9 cellular contexts compared by ENCODE assay signal in the genomic region with DNA sequence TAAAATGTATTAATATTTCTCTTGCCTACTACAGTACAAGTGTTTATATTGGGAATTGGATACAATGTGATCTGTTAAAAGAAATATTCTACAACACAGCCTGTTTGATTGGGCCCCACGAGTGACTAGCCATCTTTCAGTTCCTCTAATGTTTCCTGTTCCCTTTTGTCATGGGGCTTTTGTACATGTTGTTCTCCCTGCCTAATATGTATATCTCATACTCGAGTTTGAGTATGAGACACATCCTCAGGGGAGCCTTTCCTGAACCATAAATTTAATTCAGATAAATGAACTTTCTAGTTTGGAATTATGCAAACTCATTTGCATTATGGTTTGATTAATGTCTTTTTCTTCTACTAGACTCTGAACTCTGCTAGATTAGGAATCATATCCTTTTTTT.
DNase-seq lines count a peak whose midpoint lies in the region; ATAC-seq and TF ChIP-seq lines count a peak whose summit lies in the region.
"Had no signal": no experiment of that assay in that cellular context is flagged by ENCODE, and none has a peak within 500 bp of the region (broad histone marks: within the 10 kb centered on the region; RNA-seq: fewer than 3 reads in every experiment).

No MANE protein-coding gene starts in this region.

- no peaks in the 10 kb centered on the region for H3K9me3 ChIP-seq in tibial nerve

- peaks cover 80% of the 10 kb centered on the region for H3K36me3 Mint-ChIP-seq in nephron progenitor cell (ENCODE audit: low read depth)
- peaks cover 49% of the 10 kb centered on the region for H3K36me3 Mint-ChIP-seq in activated CD8-positive, alpha-beta memory T cell treated with anti-CD3 and anti-CD28 coated beads, Interleukin-2, amount 10 ng/mL, durations not matched to agents 7 days and 5 days

- DNase-seq in SKM-1 treated with dmso at 0.1 percent for 144 hours (lab: John Stamatoyannopoulos, UW; ENCODE audit: unreplicated experiment) (peak; percentile 70), putamen (ENCODE audit: low spot score) (peak; percentile 31), tibial nerve (ENCODE audit: low spot score in 2 of 2) (no peak), nephron progenitor cell (no peak)
- no peak for DNase-seq in activated CD4-positive, alpha-beta T cell treated with anti-CD3 and anti-CD28 coated beads, Interleukin-2, amount 50 U/mL, for 1 hour
- DNase-seq in activated CD8-positive, alpha-beta memory T cell treated with anti-CD3 and anti-CD28 coated beads, Interleukin-2, amount 10 ng/mL, durations not matched to agents 7 days and 5 days = no peak

- ATAC-seq in GM19043 (IDR thresholded peaks at IDR 0.05; ENCODE audit: low read depth, unreplicated experiment) = peak; percentile 88
- ATAC-seq in HG02973 (IDR thresholded peaks at IDR 0.05; ENCODE audit: unreplicated experiment) = peak; percentile 88
- no peak for ATAC-seq in activated CD8-positive, alpha-beta memory T cell treated with anti-CD3 and anti-CD28 coated beads, Interleukin-2, amount 10 ng/mL, durations not matched to agents 7 days and 5 days

- TF ChIP-seq CTCF in tibial nerve (IDR thresholded peaks at IDR 0.05) = no peak
- TF ChIP-seq CTCF in nephron progenitor cell (IDR thresholded peaks at IDR 0.05) = no peak

- CTCF ChIA-PET in activated CD8-positive, alpha-beta memory T cell treated with anti-CD3 and anti-CD28 coated beads, Interleukin-2, amount 10 ng/mL, durations not matched to agents 7 days and 5 days (lab: Charles Lee) = interaction anchor here (1.7 kb wide), 1 partner anchor 12 kb away, joined by 3 read pairs; no protein-coding TSS in a partner anchor

- TF ChIP-seq EP300 in tibial nerve (IDR thresholded peaks at IDR 0.05) = peak in 1 of 2 donors; percentile 65

- no peak overlapping the region for H3K4me3 ChIP-seq in tibial nerve

- H3K4me3 Mint-ChIP-seq in nephron progenitor cell = no peak overlapping the region
- H3K4me3 Mint-ChIP-seq in activated CD8-positive, alpha-beta memory T cell treated with anti-CD3 and anti-CD28 coated beads, Interleukin-2, amount 10 ng/mL, durations not matched to agents 7 days and 5 days = no peak overlapping the region

- peaks cover 0 to 43% (median 10%) of the 10 kb centered on the region in 4 donors for H3K4me1 ChIP-seq in tibial nerve

- 5 to 10% methylated on average over 2 of the region's 2 CpGs for WGBS in tibial nerve, 2 donors

- peak overlapping the region in 2 of 4 donors; percentile 32 to 56 for H3K27ac ChIP-seq in tibial nerve
- H3K27ac ChIP-seq: KMS-11 had no signal

- TF ChIP-seq POLR2A in tibial nerve (IDR thresholded peaks at IDR 0.05) = no peak

- no peaks in the 10 kb centered on the region for H3K4me1 Mint-ChIP-seq in nephron progenitor cell
- H3K4me1 Mint-ChIP-seq in activated CD8-positive, alpha-beta memory T cell treated with anti-CD3 and anti-CD28 coated beads, Interleukin-2, amount 10 ng/mL, durations not matched to agents 7 days and 5 days = peaks cover 13% of the 10 kb centered on the region

- H3K27me3 Mint-ChIP-seq in nephron progenitor cell (ENCODE audit: low read depth, poor library complexity) = no peaks in the 10 kb centered on the region
- no peaks in the 10 kb centered on the region for H3K27me3 Mint-ChIP-seq in activated CD8-positive, alpha-beta memory T cell treated with anti-CD3 and anti-CD28 coated beads, Interleukin-2, amount 10 ng/mL, durations not matched to agents 7 days and 5 days

- H3K27ac Mint-ChIP-seq in nephron progenitor cell = no peak overlapping the region
- H3K27ac Mint-ChIP-seq in activated CD8-positive, alpha-beta memory T cell treated with anti-CD3 and anti-CD28 coated beads, Interleukin-2, amount 10 ng/mL, durations not matched to agents 7 days and 5 days = no peak overlapping the region

- H3K9me3 Mint-ChIP-seq in nephron progenitor cell = peaks cover 54% of the 10 kb centered on the region
- H3K9me3 Mint-ChIP-seq in activated CD8-positive, alpha-beta memory T cell treated with anti-CD3 and anti-CD28 coated beads, Interleukin-2, amount 10 ng/mL, durations not matched to agents 7 days and 5 days (ENCODE audit: low read depth) = peaks cover 11% of the 10 kb centered on the region

- H3K36me3 ChIP-seq in tibial nerve = peaks cover 0 to 17% (median 0%) of the 10 kb centered on the region in 3 donors

- no peaks in the 10 kb centered on the region for H3K27me3 ChIP-seq in tibial nerve

Comparison
In these comparisons a context has a peak if more than half of its experiments do, and no peak if none do; other contexts are left out.
1. DNase-seq: peak in SKM-1 treated with dmso at 0.1 percent for 144 hours (single experiment) and putamen (single experiment); none in tibial nerve (0 of 2), nephron progenitor cell (single experiment), activated CD4-positive, alpha-beta T cell treated with anti-CD3 and anti-CD28 coated beads, Interleukin-2, amount 50 U/mL, for 1 hour (single experiment) and activated CD8-positive, alpha-beta memory T cell treated with anti-CD3 and anti-CD28 coated beads, Interleukin-2, amount 10 ng/mL, durations not matched to agents 7 days and 5 days (single experiment).